25 cellular contexts compared by ENCODE assay signal in the genomic region with DNA sequence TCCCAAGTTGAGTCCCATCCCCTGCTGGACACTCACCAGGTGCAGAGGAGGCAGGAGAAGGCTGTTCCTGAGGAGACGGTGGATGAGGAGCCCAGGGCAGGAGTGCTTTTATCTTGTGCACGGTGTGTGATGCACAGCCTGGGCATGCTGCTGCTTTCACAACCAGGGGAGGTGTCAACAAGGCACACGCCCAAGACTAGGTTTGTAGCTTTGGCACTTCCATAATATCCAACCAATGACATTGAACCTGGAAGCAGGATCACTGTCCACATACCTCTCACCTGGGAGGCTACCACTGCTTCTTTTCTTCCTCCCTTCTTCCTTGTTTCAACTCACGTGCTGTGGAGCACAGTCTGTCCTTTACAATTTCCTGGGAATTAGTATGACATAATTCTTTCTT. TPM values are rescaled to one million over a fixed set of nuclear protein-coding genes. Genes with fewer than 3 reads are reported as not detected.
A peak's percentile ranks its signal among the peaks of the same experiment; 100 is the strongest.
DNase-seq lines count a peak whose midpoint lies in the region; ATAC-seq and TF ChIP-seq lines count a peak whose summit lies in the region.
"Had no signal": no experiment of that assay in that cellular context is flagged by ENCODE, and none has a peak within 500 bp of the region (broad histone marks: within the 10 kb centered on the region; RNA-seq: fewer than 3 reads in every experiment).

A gene with protein sequence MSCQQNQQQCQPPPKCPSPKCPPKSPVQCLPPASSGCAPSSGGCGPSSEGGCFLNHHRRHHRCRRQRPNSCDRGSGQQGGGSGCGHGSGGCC (minus strand): TSS at position 84 of the 400 bp plus-strand sequence. CDS start 580 bp downstream, outside the sequence.

- peaks cover 6% of the 10 kb centered on the region; the same call in 1 of the 3 replicates for H3K9me3 Mint-ChIP-seq in GM23338
- H3K9me3 Mint-ChIP-seq: IgD-negative memory B cell had no signal

- H3K4me3 ChIP-seq in GM23338 (no peak within 1 kb of the TSS), RWPE2 (ENCODE audit: severe bottlenecking) (no peak within 1 kb of the TSS), vagina (no peak within 1 kb of the TSS)
- H3K4me3 ChIP-seq: A549 had no signal

- TF ChIP-seq CTCF in GM23338 (conservative IDR thresholded peaks at IDR 0.05; ENCODE audit: low read depth in 2 of 2) (no peak), RWPE2 (IDR thresholded peaks at IDR 0.05; ENCODE audit: poor library complexity, severe bottlenecking) (no peak), foreskin keratinocyte (conservative IDR thresholded peaks at IDR 0.05) (no peak), vagina (IDR thresholded peaks at IDR 0.05) (no peak)

- intact Hi-C loops in vagina (cut with DNase I), result no loop called here

- no peaks in the 10 kb centered on the region for H3K36me3 Mint-ChIP-seq in GM23338 (ENCODE audit: low read depth)
- H3K36me3 Mint-ChIP-seq: CD8-positive, alpha-beta memory T cell; IgD-negative memory B cell had no signal

- no peak within 1 kb of the TSS; the same call in 1 of the 2 replicates for H2AFZ ChIP-seq in GM23338

- DNase-seq in GM23338 (ENCODE audit: low spot score) (no peak), RWPE2 (ENCODE audit: low spot score) (no peak), foreskin keratinocyte (peak; percentile 54 to 78), vagina (ENCODE audit: extremely low spot score in 2 of 2) (no peak), globus pallidus (ENCODE audit: low spot score) (no peak)
- DNase-seq: C1 segment of cervical spinal cord; CD8-positive, alpha-beta memory T cell; DMS79 treated with DMSO at 0.1 percent for 48 hours; HCEC 1CT; Karpas-422; MM.1S; NCI-H1092; NCI-H1436 treated with DMSO at 0.1 percent for 48 hours; NCI-H2081; NCI-H2171 treated with DMSO at 0.1 percent for 48 hours; NCI-H446 treated with DMSO at 0.1 percent for 48 hours; NCI-H748 treated with DMSO at 0.1 percent for 48 hours; NK-92 treated with Interleukin-12 subunit alpha and Interleukin-12 subunit beta, amount 100 ng/mL, for 24 hours; SIG-M5 had no signal

- H3K4me2 ChIP-seq in GM23338, result peak within 1 kb of the TSS; percentile 53; the same call in 1 of the 2 replicates
- H3K4me2 ChIP-seq: A549 had no signal

- H3K4me1 ChIP-seq in GM23338 (ENCODE audit: insufficient read depth), result peaks cover 26% of the 10 kb centered on the region
- H3K4me1 ChIP-seq in RWPE2 (ENCODE audit: insufficient read depth, poor library complexity, severe bottlenecking), result peaks cover 9% of the 10 kb centered on the region
- H3K4me1 ChIP-seq in foreskin keratinocyte, result peaks cover 19% of the 10 kb centered on the region
- H3K4me1 ChIP-seq in vagina, result no peaks in the 10 kb centered on the region

- H3K9me3 ChIP-seq in RWPE2 (ENCODE audit: severe bottlenecking) (no peaks in the 10 kb centered on the region), vagina (no peaks in the 10 kb centered on the region)
- H3K9me3 ChIP-seq: A549 had no signal

- H3F3A ChIP-seq in GM23338 (replicated peaks; ENCODE audit: low read depth), result no peaks in the 10 kb centered on the region

- no peaks in the 10 kb centered on the region for H3K79me2 ChIP-seq in GM23338 (replicated peaks; ENCODE audit: insufficient read depth)

- H3K27ac Mint-ChIP-seq in GM23338, result no peak within 1 kb of the TSS
- H3K27ac Mint-ChIP-seq: CD8-positive, alpha-beta memory T cell; IgD-negative memory B cell had no signal

- H3K27me3 ChIP-seq in GM23338 (ENCODE audit: insufficient read depth) (no peaks in the 10 kb centered on the region), RWPE2 (ENCODE audit: insufficient read depth, poor library complexity, severe bottlenecking) (no peaks in the 10 kb centered on the region), foreskin keratinocyte (no peaks in the 10 kb centered on the region), vagina (no peaks in the 10 kb centered on the region)

- H3K27ac ChIP-seq in GM23338 (ENCODE audit: low read depth) (peak within 1 kb of the TSS; percentile 71), RWPE2 (ENCODE audit: poor library complexity, severe bottlenecking) (peak within 1 kb of the TSS; percentile 35), foreskin keratinocyte (no peak within 1 kb of the TSS), vagina (no peak within 1 kb of the TSS)
- H3K27ac ChIP-seq: A549 had no signal

- H3K36me3 ChIP-seq in GM23338 (ENCODE audit: insufficient read depth) (no peaks in the 10 kb centered on the region), RWPE2 (ENCODE audit: low read depth) (no peaks in the 10 kb centered on the region), vagina (no peaks in the 10 kb centered on the region)

- H3K4me1 Mint-ChIP-seq in GM23338, result peaks cover 17% of the 10 kb centered on the region
- H3K4me1 Mint-ChIP-seq: CD8-positive, alpha-beta memory T cell had no signal

- no peak for TF ChIP-seq POLR2A in vagina (IDR thresholded peaks at IDR 0.05)

- peaks cover 17% of the 10 kb centered on the region; the same call in 1 of the 2 replicates for H3K9me2 ChIP-seq in GM23338 (ENCODE audit: insufficient read depth)

- H3K27me3 Mint-ChIP-seq in GM23338 (ENCODE audit: insufficient read depth, low read depth, poor library complexity), result no peaks in the 10 kb centered on the region

- ATAC-seq in GM23338, result no peak
- ATAC-seq in RWPE2 (ENCODE audit: low read depth), result peak; percentile 88
- ATAC-seq in foreskin keratinocyte, result peak; percentile 44
- no peak for ATAC-seq in HG03521 (IDR thresholded peaks at IDR 0.05; ENCODE audit: unreplicated experiment)
- ATAC-seq in SK-N-SH treated with all-trans-retinoic acid at 6 μM for 48 hours, result no peak

- H3K4me3 Mint-ChIP-seq in GM23338, result no peak within 1 kb of the TSS
- H3K4me3 Mint-ChIP-seq: IgD-negative memory B cell had no signal

- H4K20me1 ChIP-seq in GM23338 (replicated peaks; ENCODE audit: insufficient read depth), result no peaks in the 10 kb centered on the region

TF ChIP-seq in GM23338, 12 proteins besides CTCF, POLR2A, EP300 and RAD21 (continues in another document):
- TF ChIP-seq POLR2AphosphoS5 (IDR thresholded peaks at IDR 0.05; ENCODE audit: low read depth) (no peak), NANOG (IDR thresholded peaks at IDR 0.05; ENCODE audit: borderline replicate concordance) (no peak)

TF ChIP-seq in SK-N-SH treated with all-trans-retinoic acid at 6 μM for 48 hours, 23 proteins besides CTCF, POLR2A, EP300 and RAD21 (continues in another document):
- no peak for TF ChIP-seq TOX (CRISPR knock-in tag; IDR thresholded peaks at IDR 0.05; ENCODE audit: borderline replicate concordance)
- TF ChIP-seq, protein P1, sequence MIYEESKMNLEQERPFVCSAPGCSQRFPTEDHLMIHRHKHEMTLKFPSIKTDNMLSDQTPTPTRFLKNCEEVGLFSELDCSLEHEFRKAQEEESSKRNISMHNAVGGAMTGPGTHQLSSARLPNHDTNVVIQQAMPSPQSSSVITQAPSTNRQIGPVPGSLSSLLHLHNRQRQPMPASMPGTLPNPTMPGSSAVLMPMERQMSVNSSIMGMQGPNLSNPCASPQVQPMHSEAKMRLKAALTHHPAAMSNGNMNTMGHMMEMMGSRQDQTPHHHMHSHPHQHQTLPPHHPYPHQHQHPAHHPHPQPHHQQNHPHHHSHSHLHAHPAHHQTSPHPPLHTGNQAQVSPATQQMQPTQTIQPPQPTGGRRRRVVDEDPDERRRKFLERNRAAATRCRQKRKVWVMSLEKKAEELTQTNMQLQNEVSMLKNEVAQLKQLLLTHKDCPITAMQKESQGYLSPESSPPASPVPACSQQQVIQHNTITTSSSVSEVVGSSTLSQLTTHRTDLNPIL (CRISPR knock-in tag; IDR thresholded peaks at IDR 0.05; ENCODE audit: low read depth), result no peak
- no peak for TF ChIP-seq ESRRG (CRISPR knock-in tag; IDR thresholded peaks at IDR 0.05)
- TF ChIP-seq ZC3H10 (CRISPR knock-in tag; IDR thresholded peaks at IDR 0.05), result no peak
- TF ChIP-seq, protein P2, sequence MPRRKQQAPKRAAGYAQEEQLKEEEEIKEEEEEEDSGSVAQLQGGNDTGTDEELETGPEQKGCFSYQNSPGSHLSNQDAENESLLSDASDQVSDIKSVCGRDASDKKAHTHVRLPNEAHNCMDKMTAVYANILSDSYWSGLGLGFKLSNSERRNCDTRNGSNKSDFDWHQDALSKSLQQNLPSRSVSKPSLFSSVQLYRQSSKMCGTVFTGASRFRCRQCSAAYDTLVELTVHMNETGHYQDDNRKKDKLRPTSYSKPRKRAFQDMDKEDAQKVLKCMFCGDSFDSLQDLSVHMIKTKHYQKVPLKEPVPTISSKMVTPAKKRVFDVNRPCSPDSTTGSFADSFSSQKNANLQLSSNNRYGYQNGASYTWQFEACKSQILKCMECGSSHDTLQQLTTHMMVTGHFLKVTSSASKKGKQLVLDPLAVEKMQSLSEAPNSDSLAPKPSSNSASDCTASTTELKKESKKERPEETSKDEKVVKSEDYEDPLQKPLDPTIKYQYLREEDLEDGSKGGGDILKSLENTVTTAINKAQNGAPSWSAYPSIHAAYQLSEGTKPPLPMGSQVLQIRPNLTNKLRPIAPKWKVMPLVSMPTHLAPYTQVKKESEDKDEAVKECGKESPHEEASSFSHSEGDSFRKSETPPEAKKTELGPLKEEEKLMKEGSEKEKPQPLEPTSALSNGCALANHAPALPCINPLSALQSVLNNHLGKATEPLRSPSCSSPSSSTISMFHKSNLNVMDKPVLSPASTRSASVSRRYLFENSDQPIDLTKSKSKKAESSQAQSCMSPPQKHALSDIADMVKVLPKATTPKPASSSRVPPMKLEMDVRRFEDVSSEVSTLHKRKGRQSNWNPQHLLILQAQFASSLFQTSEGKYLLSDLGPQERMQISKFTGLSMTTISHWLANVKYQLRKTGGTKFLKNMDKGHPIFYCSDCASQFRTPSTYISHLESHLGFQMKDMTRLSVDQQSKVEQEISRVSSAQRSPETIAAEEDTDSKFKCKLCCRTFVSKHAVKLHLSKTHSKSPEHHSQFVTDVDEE (CRISPR knock-in tag; IDR thresholded peaks at IDR 0.05), result no peak
- TF ChIP-seq, protein P3, sequence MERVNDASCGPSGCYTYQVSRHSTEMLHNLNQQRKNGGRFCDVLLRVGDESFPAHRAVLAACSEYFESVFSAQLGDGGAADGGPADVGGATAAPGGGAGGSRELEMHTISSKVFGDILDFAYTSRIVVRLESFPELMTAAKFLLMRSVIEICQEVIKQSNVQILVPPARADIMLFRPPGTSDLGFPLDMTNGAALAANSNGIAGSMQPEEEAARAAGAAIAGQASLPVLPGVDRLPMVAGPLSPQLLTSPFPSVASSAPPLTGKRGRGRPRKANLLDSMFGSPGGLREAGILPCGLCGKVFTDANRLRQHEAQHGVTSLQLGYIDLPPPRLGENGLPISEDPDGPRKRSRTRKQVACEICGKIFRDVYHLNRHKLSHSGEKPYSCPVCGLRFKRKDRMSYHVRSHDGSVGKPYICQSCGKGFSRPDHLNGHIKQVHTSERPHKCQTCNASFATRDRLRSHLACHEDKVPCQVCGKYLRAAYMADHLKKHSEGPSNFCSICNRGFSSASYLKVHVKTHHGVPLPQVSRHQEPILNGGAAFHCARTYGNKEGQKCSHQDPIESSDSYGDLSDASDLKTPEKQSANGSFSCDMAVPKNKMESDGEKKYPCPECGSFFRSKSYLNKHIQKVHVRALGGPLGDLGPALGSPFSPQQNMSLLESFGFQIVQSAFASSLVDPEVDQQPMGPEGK (CRISPR knock-in tag; IDR thresholded peaks at IDR 0.05; ENCODE audit: borderline replicate concordance), result no peak
- no peak for TF ChIP-seq BACH2 (CRISPR knock-in tag; IDR thresholded peaks at IDR 0.05; ENCODE audit: borderline replicate concordance)

RNA-seq across cellular contexts. Expression of the gene that starts here (rescaled TPM):
- total RNA-seq in GM23338 (2014; rRNA removed; shearing (Covaris generic)), result not detected in 2 replicates
- polyA plus RNA-seq in GM23338 (2016; fragmentation: Nextera tagmentation; extraction: Ambion mirVana) (0.52 TPM in 1 of 2 replicates, not detected in the other), foreskin keratinocyte (7.3 and 9.3 TPM in 2 replicates)
- total RNA-seq in foreskin keratinocyte (6.9 and 8.8 TPM in 2 replicates), vagina (57.5 TPM)
- total RNA-seq: CD8-positive, alpha-beta memory T cell; G401; RPMI7951 had no signal
- polyA plus RNA-seq: CD8-positive, alpha-beta memory T cell; IgD-negative memory B cell had no signal

Comparison
In these comparisons a context has a peak if more than half of its experiments do, and no peak if none do; other contexts are left out.
1. ATAC-seq: peak in RWPE2 (single experiment) and foreskin keratinocyte (single experiment); none in GM23338 (single experiment), HG03521 (single experiment) and SK-N-SH treated with all-trans-retinoic acid at 6 μM for 48 hours (single experiment).
2. DNase-seq: peak in foreskin keratinocyte (2 of 2); none in GM23338 (single experiment), RWPE2 (single experiment), vagina (0 of 2) and globus pallidus (single experiment).
3. H3K27ac ChIP-seq: peak in GM23338 (single experiment) and RWPE2 (single experiment); none in foreskin keratinocyte (single experiment) and vagina (single experiment).